In genomic region chr10:17307149-17307548, GRCh38 we compare ENCODE assay signal across 8 cellular contexts.
"Had no signal": no experiment of that assay in that cellular context is flagged by ENCODE, and none has a peak within 500 bp of the region (broad histone marks: within the 10 kb centered on the region; RNA-seq: fewer than 3 reads in every experiment).

No MANE protein-coding gene starts in this region.

- H3K4me3 ChIP-seq: GM12878 had no signal

- FAIRE-seq: G401.6, GM12878, GM12891, GM12892, GM18507, GM19239 had no signal

- DNase-seq: GDM1, GF-D8 had no signal

- ATAC-seq: GM12878 had no signal
